Comparison of ENCODE assay signal across 13 cellular contexts in genomic region chr2:11534746-11535484, GRCh38. TPM values are rescaled to one million over a fixed set of nuclear protein-coding genes. Genes with fewer than 3 reads are reported as not detected.
DNase-seq lines count a peak whose midpoint lies in the region; ATAC-seq and TF ChIP-seq lines count a peak whose summit lies in the region.
"Had no signal": no experiment of that assay in that cellular context is flagged by ENCODE, and none has a peak within 500 bp of the region (broad histone marks: within the 10 kb centered on the region; RNA-seq: fewer than 3 reads in every experiment).

No MANE protein-coding gene starts in this region.

- peak; percentile 27 for DNase-seq in activated CD4-positive, alpha-beta T cell treated with anti-CD3 and anti-CD28 coated beads for 48 hours
- DNase-seq in activated CD4-positive, alpha-beta T cell treated with anti-CD3 and anti-CD28 coated beads for 1 hour: no peak
- DNase-seq in cardiac fibroblast (ENCODE audit: low read depth in 2 of 2) (no peak), progenitor cell of endocrine pancreas (ENCODE audit: low spot score, unreplicated experiment) (no peak), NCI-H1092 treated with DMSO at 0.1 percent for 48 hours (lab: John Stamatoyannopoulos, UW) (no peak), T-helper 17 cell (no peak)
- DNase-seq: Calu3, NCI-H1417 treated with DMSO at 0.1 percent for 48 hours, ovary had no signal

- H3K27me3 Mint-ChIP-seq in progenitor cell of endocrine pancreas: no peaks in the 10 kb centered on the region
- peaks cover 52% of the 10 kb centered on the region for H3K27me3 Mint-ChIP-seq in T-helper 17 cell

- H3K27me3 ChIP-seq in Loucy (ENCODE audit: insufficient read depth, low read length, poor library complexity, severe bottlenecking): no peaks in the 10 kb centered on the region
- H3K27me3 ChIP-seq: ovary had no signal

- no peak overlapping the region for H2AFZ ChIP-seq in Loucy (ENCODE audit: low read length)

- H3K9ac ChIP-seq in Loucy (ENCODE audit: low read depth, low read length, poor library complexity, severe bottlenecking): no peak overlapping the region

- H3K9me2 ChIP-seq in Loucy (replicated peaks; ENCODE audit: low read depth, low read length): no peaks in the 10 kb centered on the region

- no peak overlapping the region for H3K4me3 ChIP-seq in Loucy (ENCODE audit: low read length, poor library complexity, severe bottlenecking)
- H3K4me3 ChIP-seq in cardiac fibroblast (replicated peaks in 1 of 2; ENCODE audit: low read depth in 2 of 2, low read length in 2 of 2): no peak overlapping the region
- H3K4me3 ChIP-seq: A549, ovary had no signal

- H3K9me3 ChIP-seq in Loucy (ENCODE audit: insufficient read depth, low read depth, low read length) (no peaks in the 10 kb centered on the region), T-helper 17 cell (ENCODE audit: control insufficient read depth, low read length, poor library complexity, severe bottlenecking) (no peaks in the 10 kb centered on the region)
- H3K9me3 ChIP-seq: A549, ovary had no signal

- no peak for ATAC-seq in HG03520 (IDR thresholded peaks at IDR 0.05; ENCODE audit: unreplicated experiment)
- no peak for ATAC-seq in T-helper 17 cell

- H4K20me1 ChIP-seq in Loucy (ENCODE audit: insufficient read depth, low read length, poor library complexity, severe bottlenecking): no peaks in the 10 kb centered on the region

- H3K27ac Mint-ChIP-seq in progenitor cell of endocrine pancreas (no peak overlapping the region), T-helper 17 cell (no peak overlapping the region)
- H3K27ac Mint-ChIP-seq: activated T-helper 1 cell treated with anti-CD3 and anti-CD28 coated beads, Interleukin-12 subunit alpha, Interleukin-12 subunit beta, Interleukin-2, Interleukin-4 antibody, amounts not matched to agents 30 ng/mL and 10 ng/mL and 1 ng/mL, durations not matched to agents 14 hours and 24 hours and 36 hours had no signal

- H3K9me3 Mint-ChIP-seq in progenitor cell of endocrine pancreas (ENCODE audit: low read depth): no peaks in the 10 kb centered on the region
- H3K9me3 Mint-ChIP-seq: activated T-helper 1 cell treated with anti-CD3 and anti-CD28 coated beads, Interleukin-12 subunit alpha, Interleukin-12 subunit beta, Interleukin-2, Interleukin-4 antibody, amounts not matched to agents 30 ng/mL and 10 ng/mL and 1 ng/mL, durations not matched to agents 14 hours and 24 hours and 36 hours had no signal

- H3K4me1 Mint-ChIP-seq in progenitor cell of endocrine pancreas (ENCODE audit: low read depth) (peaks cover 31% of the 10 kb centered on the region), T-helper 17 cell (no peaks in the 10 kb centered on the region)

- no peaks in the 10 kb centered on the region for H3F3A ChIP-seq in Loucy (ENCODE audit: low read depth)

- H3K4me1 ChIP-seq in Loucy (ENCODE audit: insufficient read depth, low read length, poor library complexity, severe bottlenecking): peaks cover 9% of the 10 kb centered on the region

- H3K36me3 Mint-ChIP-seq in progenitor cell of endocrine pancreas (ENCODE audit: insufficient read depth) (no peaks in the 10 kb centered on the region), T-helper 17 cell (ENCODE audit: low read depth) (no peaks in the 10 kb centered on the region)

- no peaks in the 10 kb centered on the region for H3K79me2 ChIP-seq in Loucy (ENCODE audit: insufficient read depth, low read length)

- no peaks in the 10 kb centered on the region for H3K36me3 ChIP-seq in Loucy (ENCODE audit: insufficient read depth, low read length)
- H3K36me3 ChIP-seq: ovary had no signal

- H3K4me3 Mint-ChIP-seq in progenitor cell of endocrine pancreas (ENCODE audit: low read depth): no peak overlapping the region
- no peak overlapping the region for H3K4me3 Mint-ChIP-seq in T-helper 17 cell
- H3K4me3 Mint-ChIP-seq: activated T-helper 1 cell treated with anti-CD3 and anti-CD28 coated beads, Interleukin-12 subunit alpha, Interleukin-12 subunit beta, Interleukin-2, Interleukin-4 antibody, amounts not matched to agents 30 ng/mL and 10 ng/mL and 1 ng/mL, durations not matched to agents 14 hours and 24 hours and 36 hours had no signal

- TF ChIP-seq CTCF in Loucy (conservative IDR thresholded peaks at IDR 0.05; ENCODE audit: low read length): peak; percentile 76
- peak; percentile 24 for TF ChIP-seq CTCF in cardiac fibroblast (IDR thresholded peaks at IDR 0.05; ENCODE audit: low read depth, low read length)
- peak; percentile 45 for TF ChIP-seq CTCF in progenitor cell of endocrine pancreas (IDR thresholded peaks at IDR 0.05; ENCODE audit: unreplicated experiment)

- H3K4me2 ChIP-seq in Loucy (ENCODE audit: low read depth, low read length, poor library complexity, severe bottlenecking): no peak overlapping the region
- H3K4me2 ChIP-seq: A549 had no signal

RNA-seq across cellular contexts. Expression of gene GREB1, which starts 1.1 kb away (rescaled TPM):
- total RNA-seq in progenitor cell of endocrine pancreas (78.8 and 82.5 TPM in 2 replicates), T-helper 17 cell (1 to 10 TPM in 1 of 2 donors, under 1 TPM in 1; 0.15 to 1.1 TPM)

Comparison
In these comparisons a context has a peak if more than half of its experiments do, and no peak if none do; other contexts are left out.
1. CTCF ChIP-seq: peak in every context shown above with its lines; median percentile 76 in Loucy; 45 in progenitor cell of endocrine pancreas; 24 in cardiac fibroblast.
2. RNA of gene GREB1, which starts 1.1 kb away (total RNA-seq): 78.8 to 82.5 TPM in progenitor cell of endocrine pancreas; 0.15 to 1.1 TPM in T-helper 17 cell; every median in the first group is over 10 times any median in the second.